In the genomic region with DNA sequence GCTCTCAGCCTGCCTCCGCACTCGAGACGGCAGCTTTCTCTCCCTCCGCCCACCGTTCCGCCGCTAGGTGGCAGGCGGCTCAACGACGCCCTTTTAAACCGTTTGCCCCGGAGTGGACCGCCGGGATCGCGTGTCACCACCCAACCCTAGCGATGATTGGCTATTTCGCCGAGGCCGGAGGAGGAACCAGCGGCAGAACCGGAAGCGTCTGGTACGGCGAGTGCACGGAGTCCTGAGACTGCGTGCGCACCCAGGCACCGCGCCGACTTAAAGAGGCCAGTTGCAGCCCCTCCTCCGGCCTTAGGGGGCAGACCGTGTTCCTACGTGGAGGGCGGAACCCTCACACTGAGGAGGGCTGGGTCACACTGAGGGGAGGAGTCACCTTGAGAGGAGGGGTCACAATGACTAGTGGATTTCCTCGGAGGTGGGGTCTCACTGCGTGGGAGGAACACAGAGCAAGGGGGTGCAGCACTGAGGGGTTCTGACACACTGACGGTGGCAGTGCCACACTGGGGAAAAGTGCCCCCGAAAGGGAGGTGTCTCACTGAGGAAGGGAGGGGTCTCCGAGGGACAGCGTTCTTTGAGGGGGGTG, we compare ENCODE assay signal across 8 cellular contexts. TPM values are rescaled to one million over a fixed set of nuclear protein-coding genes. Genes with fewer than 3 reads are reported as not detected.
DNase-seq lines count a peak whose midpoint lies in the region; ATAC-seq, FAIRE-seq and TF ChIP-seq lines count a peak whose summit lies in the region.

No MANE protein-coding gene starts in this region.

- intact Hi-C loops in left cardiac atrium (cut with DNase I) = loop anchor here in 1 of 2 donors (10.0 kb wide), 1 partner anchor 489 kb away; the partner anchor contains the start of gene ATOSB
- intact Hi-C loops in posterior vena cava (cut with DNase I) = loop anchor here in 1 of 2 donors (2.0 kb wide), 1 partner anchor 51 kb away; no protein-coding TSS in a partner anchor

- DNase-seq in GM12892 (ENCODE audit: insufficient read length) (peak; percentile 96), NCI-H1436 treated with DMSO at 0.1 percent for 48 hours (lab: John Stamatoyannopoulos, UW) (peak; percentile 97), T-cell (peak; percentile 96 to 99 (median 99)), amniotic stem cell (lab: John Stamatoyannopoulos, UW) (peak; percentile 98), left cardiac atrium (peak; percentile 100), posterior vena cava (ENCODE audit: low spot score) (peak; percentile 100), ureter (ENCODE audit: low spot score) (peak; percentile 100)

- H3K27ac Mint-ChIP-seq in T-cell = peak overlapping the region; percentile 98 to 100

- FAIRE-seq in GM12892 (lab: Jason Lieb, UNC) = peak; percentile 99

- peak; percentile 76; the same call in 1 of the 2 replicates for TF ChIP-seq POLR2A in GM12892 (IDR thresholded peaks at IDR 0.05; ENCODE audit: low read depth, low read length)

- peaks cover 37 to 39% (median 38%) of the 10 kb centered on the region in 3 donors for H3K4me1 Mint-ChIP-seq in T-cell

- H3K27me3 Mint-ChIP-seq in T-cell = no peaks in the 10 kb centered on the region

- CTCF ChIA-PET in T-cell (lab: Charles Lee) = interaction anchor here (0.6 to 1.4 kb wide), 18 partner anchors 9 to 586 kb away, joined by 3 to 18 read pairs (median 4); partner anchors contain the start of genes CCDC107 (in 1 of the 2), CLTA (in 1 of the 2), CREB3 (in 1 of the 2) and FANCG (in 1 of the 2)

- no peaks in the 10 kb centered on the region for H3K9me3 Mint-ChIP-seq in T-cell

- ATAC-seq in HG02852 (IDR thresholded peaks at IDR 0.05; ENCODE audit: unreplicated experiment) = peak; percentile 83
- peak; percentile 84 to 90 (median 86) for ATAC-seq in T-cell (replicated peaks in 1 of 4)
- ATAC-seq in left cardiac atrium = peak; percentile 95 to 97

- H3K36me3 Mint-ChIP-seq in T-cell = peaks cover 13% of the 10 kb centered on the region

- H3K4me3 Mint-ChIP-seq in T-cell = peak overlapping the region; percentile 95 to 97 (median 97)

- POLR2A ChIA-PET in T-cell (lab: Charles Lee) = interaction anchor here (0.5 to 0.7 kb wide), 3 partner anchors 12 to 87 kb away, joined by 3 to 6 read pairs (median 4); no protein-coding TSS in a partner anchor

RNA-seq across cellular contexts. Expression of gene TESK1, which starts 1.0 kb away (rescaled TPM):
- polyA plus RNA-seq in GM12892 (2012; ENCODE audit: missing spikeins) = 6.2 TPM
- total RNA-seq in T-cell (10 to 100 TPM; 24.2 to 56.1 (median 47.6) TPM), left cardiac atrium (10 to 100 TPM; 30.7 to 31.9 TPM), posterior vena cava (10 to 100 TPM; 50.8 to 61.1 TPM), ureter (25.6 TPM)

RNA-seq across cellular contexts. Expression of gene CD72, which starts 14.1 kb away (rescaled TPM):
- polyA plus RNA-seq in GM12892 (2012; ENCODE audit: missing spikeins) = 5.5 TPM
- total RNA-seq in T-cell (1 to 10 TPM; 2.5 to 9.2 (median 4.9) TPM), left cardiac atrium (1 to 10 TPM in 1 of 2 donors, under 1 TPM in 1; 0.97 to 1.6 TPM), posterior vena cava (1 to 10 TPM; 2.8 to 4.2 TPM), ureter (2.0 TPM)

RNA-seq across cellular contexts. Expression of gene SIT1, which starts 46.6 kb away (rescaled TPM):
- polyA plus RNA-seq in GM12892 (2012; ENCODE audit: missing spikeins) = 24.3 TPM
- total RNA-seq in T-cell (10 to 100 TPM; 34.9 to 57.1 (median 51.9) TPM), left cardiac atrium (1 to 10 TPM in 1 of 2 donors, under 1 TPM in 1; 0.86 to 1.6 TPM), posterior vena cava (under 1 TPM; 0.24 to 0.56 TPM), ureter (0.52 TPM)

RNA-seq across cellular contexts. Expression of gene RMRP, which starts 53.7 kb away (rescaled TPM):
- not detected for polyA plus RNA-seq in GM12892 (2012; ENCODE audit: missing spikeins)
- total RNA-seq in T-cell (over 10,000 TPM; 10,537 to 37,987 (median 30,491) TPM), left cardiac atrium (over 10,000 TPM; 14,118 to 22,490 TPM), posterior vena cava (over 10,000 TPM; 18,238 to 21,166 TPM), ureter (3,373 TPM)

RNA-seq across cellular contexts. Expression of gene CCDC107, which starts 54.0 kb away (rescaled TPM):
- 12.7 TPM for polyA plus RNA-seq in GM12892 (2012; ENCODE audit: missing spikeins)
- 10 to 100 TPM; 17.7 to 29.8 (median 27.5) TPM for total RNA-seq in T-cell
- total RNA-seq in left cardiac atrium = 10 to 100 TPM; 52.3 to 70.9 TPM
- 10 to 100 TPM; 54.6 to 60.3 TPM for total RNA-seq in posterior vena cava
- total RNA-seq in ureter = 22.4 TPM

Comparison
In these comparisons a context has a peak if more than half of its experiments do, and no peak if none do; other contexts are left out.
1. Peak in every context shown above with its lines: DNase-seq and ATAC-seq.
2. RNA of gene SIT1, which starts 46.6 kb away (total RNA-seq): 34.9 to 57.1 TPM in T-cell; 0.86 to 1.6 TPM in left cardiac atrium, 0.24 to 0.56 TPM in posterior vena cava and 0.52 TPM in ureter (single experiment); every median in the first group is over 10 times any median in the second.